ENCODE assay signal across 1 cellular context in the genomic region with DNA sequence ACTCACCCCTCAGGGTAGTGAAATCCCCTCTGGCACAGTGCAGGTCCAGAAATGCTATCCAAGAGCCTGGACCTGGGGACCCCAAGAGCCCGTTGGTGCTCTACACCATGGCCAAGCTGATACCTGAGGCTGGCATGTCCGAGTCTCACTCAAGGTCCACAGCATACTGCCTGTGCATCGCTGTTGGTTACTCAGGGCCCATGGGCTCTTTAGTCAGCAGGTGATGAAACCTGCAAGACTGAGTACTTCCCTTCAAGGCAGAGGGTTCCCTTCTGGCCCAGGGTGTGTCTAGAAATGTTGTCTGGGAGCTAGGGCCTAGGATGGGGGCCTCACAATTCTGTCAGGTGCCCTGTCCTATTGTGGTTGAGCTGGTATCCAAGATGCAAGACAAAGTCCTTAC.
TF ChIP-seq lines count a peak whose summit lies in the region.

No MANE protein-coding gene starts in this region.

TF ChIP-seq in IMR-90, 13 proteins besides CTCF, POLR2A, EP300 and RAD21:
- TF ChIP-seq RFX5 (IDR thresholded peaks at IDR 0.05; ENCODE audit: low read depth, low read length) (no peak), MAZ (IDR thresholded peaks at IDR 0.05; ENCODE audit: borderline replicate concordance, low read depth, low read length) (no peak), SMC3 (IDR thresholded peaks at IDR 0.05; ENCODE audit: low read depth, low read length) (no peak)
- TF ChIP-seq, protein P1, sequence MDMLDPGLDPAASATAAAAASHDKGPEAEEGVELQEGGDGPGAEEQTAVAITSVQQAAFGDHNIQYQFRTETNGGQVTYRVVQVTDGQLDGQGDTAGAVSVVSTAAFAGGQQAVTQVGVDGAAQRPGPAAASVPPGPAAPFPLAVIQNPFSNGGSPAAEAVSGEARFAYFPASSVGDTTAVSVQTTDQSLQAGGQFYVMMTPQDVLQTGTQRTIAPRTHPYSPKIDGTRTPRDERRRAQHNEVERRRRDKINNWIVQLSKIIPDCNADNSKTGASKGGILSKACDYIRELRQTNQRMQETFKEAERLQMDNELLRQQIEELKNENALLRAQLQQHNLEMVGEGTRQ (IDR thresholded peaks at IDR 0.05; ENCODE audit: low read depth, low read length) = no peak
